In genomic region chr17:42760652-42761581, GRCh38 we compare ENCODE assay signal across 8 cellular contexts. TPM values are rescaled to one million over a fixed set of nuclear protein-coding genes. Genes with fewer than 3 reads are reported as not detected.
DNase-seq lines count a peak whose midpoint lies in the region; ATAC-seq, FAIRE-seq and TF ChIP-seq lines count a peak whose summit lies in the region.

TSS of gene RAMP2 (plus strand) at chr17:42761227. CDS start at chr17:42761262, 35 bp downstream.

- H3K4me1 ChIP-seq in stomach smooth muscle (ENCODE audit: control insufficient read depth, insufficient read depth, low read length): peaks cover 25% of the 10 kb centered on the region

- TF ChIP-seq POLR2A in GM12892 (IDR thresholded peaks at IDR 0.05; ENCODE audit: low read depth, low read length): no peak

- H3K4me3 ChIP-seq in MG63 (peak within 1 kb of the TSS; percentile 30), cardiac fibroblast (replicated peaks in 1 of 2; ENCODE audit: low read depth in 2 of 2, low read length in 2 of 2) (peak within 1 kb of the TSS; percentile 40 to 42), stomach smooth muscle (ENCODE audit: low read length in 2 of 2) (peak within 1 kb of the TSS; percentile 49 to 69)

- peak within 1 kb of the TSS; percentile 31 for H3K27ac ChIP-seq in stomach smooth muscle (ENCODE audit: low read length)

- H3K27me3 ChIP-seq in MG63 (peaks cover 16% of the 10 kb centered on the region), stomach smooth muscle (ENCODE audit: control insufficient read depth in 1 of 2, insufficient read depth in 2 of 2, low read length in 2 of 2) (peaks cover 13 to 21% of the 10 kb centered on the region in 2 donors)

- no peak for FAIRE-seq in GM12892 (lab: Jason Lieb, UNC)

- peak within 1 kb of the TSS; percentile 21 to 53 for H3K9ac ChIP-seq in stomach smooth muscle (ENCODE audit: low read length in 2 of 2)

- no peak for TF ChIP-seq CTCF in cardiac fibroblast (IDR thresholded peaks at IDR 0.05; ENCODE audit: low read depth, low read length)

- H3K9me3 ChIP-seq in MG63: no peaks in the 10 kb centered on the region
- H3K9me3 ChIP-seq in stomach smooth muscle (ENCODE audit: control insufficient read depth in 2 of 2, low read length in 2 of 2): no peaks in the 10 kb centered on the region

- DNase-seq in COR-L47 (lab: John Stamatoyannopoulos, UW) (peak; percentile 34), MG63 (peak; percentile 37), cardiac fibroblast (ENCODE audit: low read depth in 2 of 2) (no peak), left kidney (ENCODE audit: low read depth, low spot score) (peak; percentile 78), SW480 (ENCODE audit: low spot score) (no peak), GM12892 (ENCODE audit: insufficient read length) (no peak)

- H3K36me3 ChIP-seq in MG63 (no peaks in the 10 kb centered on the region), stomach smooth muscle (ENCODE audit: control insufficient read depth in 2 of 2, insufficient read depth in 2 of 2, low read length in 2 of 2) (no peaks in the 10 kb centered on the region)

- no peak for ATAC-seq in HG02970 (IDR thresholded peaks at IDR 0.05; ENCODE audit: low FRiP score, unreplicated experiment)

RNA-seq across cellular contexts. Expression of gene RAMP2, which starts in this region (rescaled TPM):
- total RNA-seq in MG63 (2014; rRNA removed; shearing (Covaris generic); ENCODE audit: low replicate concordance): not detected in 2 replicates
- polyA plus RNA-seq in GM12892 (2012; ENCODE audit: missing spikeins): not detected

Comparison
In these comparisons a context has a peak if more than half of its experiments do, and no peak if none do; other contexts are left out.
1. Peak in DNase-seq and H3K4me3 ChIP-seq in MG63; RNA of the gene not detected or under 1 TPM.
2. DNase-seq: peak in COR-L47 (single experiment) and left kidney (single experiment); none in cardiac fibroblast (0 of 2), SW480 (single experiment) and GM12892 (single experiment).
3. Peak in every context shown above with its lines, with median percentiles within 50 percentile points of each other: H3K4me3 ChIP-seq.